In the genomic region with DNA sequence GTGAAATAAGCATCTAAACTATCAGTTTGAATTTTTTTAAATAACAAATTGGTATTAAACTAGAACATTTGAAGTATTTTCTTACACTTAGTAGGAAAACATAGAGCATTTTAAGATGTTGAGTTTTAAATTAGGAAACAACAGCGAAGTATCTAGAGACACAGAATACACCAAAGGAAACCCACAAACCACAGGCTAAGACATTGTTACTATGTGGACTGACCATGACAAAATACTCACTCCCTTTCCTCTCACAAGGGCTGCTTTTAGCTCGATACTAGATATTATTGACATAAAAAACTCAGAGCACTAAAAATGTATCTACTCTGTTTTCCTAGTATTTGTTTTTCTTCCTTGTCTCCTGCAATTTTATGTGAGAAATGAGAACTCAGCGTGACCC, we compare ENCODE assay signal across 13 cellular contexts.
DNase-seq lines count a peak whose midpoint lies in the region; ATAC-seq, FAIRE-seq and TF ChIP-seq lines count a peak whose summit lies in the region.
"Had no signal": no experiment of that assay in that cellular context is flagged by ENCODE, and none has a peak within 500 bp of the region (broad histone marks: within the 10 kb centered on the region; RNA-seq: fewer than 3 reads in every experiment).

No MANE protein-coding gene starts in this region.

- H3K27ac Mint-ChIP-seq in CD4-positive, alpha-beta T cell = no peak overlapping the region
- H3K27ac Mint-ChIP-seq: stimulated activated naive B cell treated with anti-CD40 and anti-IgM and Interleukin-4, amounts not matched to agents 10 μg/mL and 1 μg/mL and 100 μg/mL, for 72 hours had no signal

- peaks cover 26% of the 10 kb centered on the region for H3K27me3 Mint-ChIP-seq in CD4-positive, alpha-beta T cell

- H3K4me3 ChIP-seq in astrocyte of the spinal cord (ENCODE audit: low read depth, low read length) = no peak overlapping the region
- H3K4me3 ChIP-seq: cardiac muscle cell, right atrium auricular region had no signal

- no peak for FAIRE-seq in HTR-8/SVneo (lab: Jason Lieb, UNC)

- DNase-seq in astrocyte of the spinal cord (ENCODE audit: low read depth, low spot score) = peak; percentile 49
- DNase-seq in putamen (ENCODE audit: low spot score) = no peak
- DNase-seq in NCI-H1105 treated with DMSO at 0.1 percent for 48 hours (lab: John Stamatoyannopoulos, UW) = no peak
- DNase-seq in CD4-positive, alpha-beta T cell = no peak
- no peak for DNase-seq in HTR-8/SVneo (ENCODE audit: insufficient read length, low spot score)
- DNase-seq: activated CD4-positive, alpha-beta T cell treated with anti-CD3 and anti-CD28 coated beads for 1 hour; NCI-H510A; stimulated activated naive B cell treated with anti-CD40 and anti-IgM and Interleukin-4, amounts not matched to agents 10 μg/mL and 1 μg/mL and 100 μg/mL, for 72 hours had no signal

- CTCF ChIA-PET in CD4-positive, alpha-beta T cell (lab: Charles Lee) = no interaction called here

- in situ Hi-C loops in astrocyte of the spinal cord (cut with HindIII; ENCODE audit: low sequenced_read_pairs) = no loop called here

- TF ChIP-seq CTCF in astrocyte of the spinal cord (IDR thresholded peaks at IDR 0.05; ENCODE audit: low read depth, low read length) = no peak
- TF ChIP-seq CTCF in CD4-positive, alpha-beta T cell (IDR thresholded peaks at IDR 0.05) = no peak

- no peaks in the 10 kb centered on the region for H3K4me1 Mint-ChIP-seq in CD4-positive, alpha-beta T cell (ENCODE audit: low read depth)

- no peak overlapping the region for H3K27ac ChIP-seq in CD4-positive, alpha-beta T cell (ENCODE audit: low read depth, low read length)
- H3K27ac ChIP-seq: cardiac muscle cell, right atrium auricular region had no signal

- POLR2A ChIA-PET in CD4-positive, alpha-beta T cell (lab: Charles Lee) = no interaction called here

- ATAC-seq in GM18499 (IDR thresholded peaks at IDR 0.05; ENCODE audit: insufficient read depth, unreplicated experiment) (peak; percentile 99), GM21529 (IDR thresholded peaks at IDR 0.05; ENCODE audit: unreplicated experiment) (peak; percentile 92), HG03439 (IDR thresholded peaks at IDR 0.05; ENCODE audit: unreplicated experiment) (peak; percentile 82)
- ATAC-seq in CD4-positive, alpha-beta T cell (ENCODE audit: poor library complexity) = no peak

- no peaks in the 10 kb centered on the region for H3K9me3 Mint-ChIP-seq in CD4-positive, alpha-beta T cell
- H3K9me3 Mint-ChIP-seq: stimulated activated naive B cell treated with anti-CD40 and anti-IgM and Interleukin-4, amounts not matched to agents 10 μg/mL and 1 μg/mL and 100 μg/mL, for 72 hours had no signal

- H3K36me3 Mint-ChIP-seq in CD4-positive, alpha-beta T cell (ENCODE audit: low read depth) = no peaks in the 10 kb centered on the region
- H3K36me3 Mint-ChIP-seq: stimulated activated naive B cell treated with anti-CD40 and anti-IgM and Interleukin-4, amounts not matched to agents 10 μg/mL and 1 μg/mL and 100 μg/mL, for 72 hours had no signal

- no peak overlapping the region for H3K4me3 Mint-ChIP-seq in CD4-positive, alpha-beta T cell
- H3K4me3 Mint-ChIP-seq: stimulated activated naive B cell treated with anti-CD40 and anti-IgM and Interleukin-4, amounts not matched to agents 10 μg/mL and 1 μg/mL and 100 μg/mL, for 72 hours had no signal

- peaks cover 7% of the 10 kb centered on the region for H3K27me3 ChIP-seq in CD4-positive, alpha-beta T cell (ENCODE audit: control insufficient read depth, insufficient read depth, low read length)
- H3K27me3 ChIP-seq: cardiac muscle cell, right atrium auricular region had no signal

- intact Hi-C loops in CD4-positive, alpha-beta T cell (cut with DNase I, micrococcal nuclease) = no loop called here

- no peaks in the 10 kb centered on the region for H3K9me3 ChIP-seq in CD4-positive, alpha-beta T cell (ENCODE audit: control insufficient read depth, low read length)
- H3K9me3 ChIP-seq: right atrium auricular region had no signal
